8 cellular contexts compared by ENCODE assay signal in genomic region chr7:55963584-55964168, GRCh38. TPM values are rescaled to one million over a fixed set of nuclear protein-coding genes. Genes with fewer than 3 reads are reported as not detected.
DNase-seq lines count a peak whose midpoint lies in the region; ATAC-seq, FAIRE-seq and TF ChIP-seq lines count a peak whose summit lies in the region.

No MANE protein-coding gene starts in this region.

- no peak for FAIRE-seq in urothelium cell line (lab: Jason Lieb, UNC)

- peaks cover 9% of the 10 kb centered on the region for H3K27me3 Mint-ChIP-seq in neural crest cell (ENCODE audit: low read depth)

- H3K4me3 Mint-ChIP-seq in neural crest cell = peak overlapping the region; percentile 79

- no peaks in the 10 kb centered on the region; the same call in 1 of the 2 replicates for H3F3A ChIP-seq in MM.1S (ENCODE audit: insufficient read depth, low read length)

- peaks cover 3% of the 10 kb centered on the region; the same call in 1 of the 2 replicates for H3K79me2 ChIP-seq in MM.1S (ENCODE audit: low read length)

- H3K4me2 ChIP-seq in MM.1S (ENCODE audit: low read depth, low read length) = peak overlapping the region; percentile 86

- H3K27ac Mint-ChIP-seq in neural crest cell (ENCODE audit: unreplicated experiment) = no peak overlapping the region

- no peaks in the 10 kb centered on the region for H3K9me3 ChIP-seq in MM.1S (replicated peaks; ENCODE audit: insufficient read depth, low read length)
- H3K9me3 ChIP-seq in mucosa of descending colon = no peaks in the 10 kb centered on the region

- no peaks in the 10 kb centered on the region for H4K20me1 ChIP-seq in MM.1S (ENCODE audit: insufficient read depth, low read length)

- H3K9ac ChIP-seq in MM.1S (ENCODE audit: low read length) = peak overlapping the region; percentile 51; the same call in 1 of the 2 replicates

- TF ChIP-seq CTCF in BJ (IDR thresholded peaks at IDR 0.05; ENCODE audit: insufficient read depth, low read depth, low read length) = no peak
- no peak for TF ChIP-seq CTCF in MM.1S (IDR thresholded peaks at IDR 0.05; ENCODE audit: low read length)
- no peak for TF ChIP-seq CTCF in dorsolateral prefrontal cortex (IDR thresholded peaks at IDR 0.05 in 54 of 56, conservative IDR thresholded peaks at IDR 0.05 in 2 of 56; ENCODE audit: low read depth in 1 of 56, partially characterized antibody in 56 of 56)
- no peak for TF ChIP-seq CTCF in neural crest cell (conservative IDR thresholded peaks at IDR 0.05)
- TF ChIP-seq CTCF in mucosa of descending colon (IDR thresholded peaks at IDR 0.05) = no peak

- ATAC-seq in mucosa of descending colon = no peak

- H3K4me1 Mint-ChIP-seq in neural crest cell = peaks cover 16% of the 10 kb centered on the region

- H3K4me1 ChIP-seq in MM.1S (ENCODE audit: low read length) (peaks cover 4% of the 10 kb centered on the region; the same call in 1 of the 2 replicates), mucosa of descending colon (ENCODE audit: low read depth) (no peaks in the 10 kb centered on the region)

- H3K36me3 ChIP-seq in BJ (ENCODE audit: control insufficient read depth, insufficient read depth, low read length) (0 out of 2 replicates have a peak, but pooled peaks cover 1% of the 10 kb centered on the region), MM.1S (replicated peaks; ENCODE audit: insufficient read depth, low read length) (no peaks in the 10 kb centered on the region), mucosa of descending colon (ENCODE audit: low read depth) (no peaks in the 10 kb centered on the region)

- H3K4me3 ChIP-seq in BJ (ENCODE audit: low read depth, low read length) (peak overlapping the region; percentile 44), MM.1S (ENCODE audit: low read length) (peak overlapping the region; percentile 50; the same call in 1 of the 2 replicates), dorsolateral prefrontal cortex (peak overlapping the region; percentile 26 to 86 (median 70)), mucosa of descending colon (no peak overlapping the region)

- no peaks in the 10 kb centered on the region for H3K9me3 Mint-ChIP-seq in neural crest cell

- H2AFZ ChIP-seq in MM.1S (ENCODE audit: low read length) = peak overlapping the region; percentile 82

- POLR2A ChIA-PET in BJ (lab: Charles Lee) = interaction anchor here (0.6 kb wide), 1 partner anchor 100 kb away, joined by 3 read pairs; the partner anchor contains the start of gene SUMF2

- intact Hi-C loops in dorsolateral prefrontal cortex (cut with DNase I) = loop anchor here (2.0 to 10.0 kb wide), 5 partner anchors 47 to 321 kb away; partner anchors contain the start of genes ZNF713 (in 2 of the 2), CCT6A (in 1 of the 2) and PSPH (in 1 of the 2)
- intact Hi-C loops in mucosa of descending colon (cut with DNase I, micrococcal nuclease) = no loop called here

- no peak for DNase-seq in BJ (ENCODE audit: low read depth)
- no peak for DNase-seq in MM.1S
- no peak for DNase-seq in dorsolateral prefrontal cortex
- no peak for DNase-seq in neural crest cell (ENCODE audit: low read depth, low spot score)
- DNase-seq in activated CD8-positive, alpha-beta memory T cell treated with anti-CD3 and anti-CD28 coated beads for 24 hours = no peak
- DNase-seq in urothelium cell line (ENCODE audit: low spot score) = no peak
- no peak for DNase-seq in T1000 (lab: John Stamatoyannopoulos, UW)
- no peak for DNase-seq in mucosa of descending colon

- CTCF ChIA-PET in BJ (lab: Yijun Ruan, JAX) = interaction anchor here (0.6 to 1.9 kb wide), 18 partner anchors 9 to 979 kb away, joined by 3 to 26 read pairs (median 3); partner anchors contain the start of gene PSPH

- H3K27me3 ChIP-seq in BJ (ENCODE audit: control insufficient read depth, insufficient read depth, low read length) (no peaks in the 10 kb centered on the region), MM.1S (replicated peaks; ENCODE audit: insufficient read depth, low read length) (no peaks in the 10 kb centered on the region), dorsolateral prefrontal cortex (no peaks in the 10 kb centered on the region)

- no peaks in the 10 kb centered on the region for H3K9me2 ChIP-seq in MM.1S (replicated peaks; ENCODE audit: insufficient read depth, low read length)

- H3K27ac ChIP-seq in MM.1S (ENCODE audit: low read length) (no peak overlapping the region), dorsolateral prefrontal cortex (peak overlapping the region in 58 of 59 donors; percentile 59 to 97 (median 90))

- peaks cover 3% of the 10 kb centered on the region for H3K36me3 Mint-ChIP-seq in neural crest cell (ENCODE audit: low read depth)

RNA-seq across cellular contexts. Expression of gene NIPSNAP2, which starts 0.7 kb away (rescaled TPM):
- 31.1 and 53.6 TPM in 2 replicates for polyA plus RNA-seq in BJ (2011; rRNA removed)
- 13.0 and 13.1 TPM in 2 replicates for polyA minus RNA-seq in BJ (2011; rRNA and poly(A)+ RNA removed)
- total RNA-seq in dorsolateral prefrontal cortex = 100 to 1,000 TPM in 1 of 120 experiments, 10 to 100 TPM in 119; 39.1 to 106 (median 67.7) TPM
- total RNA-seq in neural crest cell = 51.2 and 54.3 TPM in 2 replicates
- 100 to 1,000 TPM in 1 of 3 donors, 10 to 100 TPM in 2; 59.4 to 101 (median 60.8) TPM for total RNA-seq in mucosa of descending colon

RNA-seq across cellular contexts. Expression of gene MRPS17, which starts 12.0 kb away (rescaled TPM):
- 8.5 and 13.6 TPM in 2 replicates for polyA plus RNA-seq in BJ (2011; rRNA removed)
- polyA minus RNA-seq in BJ (2011; rRNA and poly(A)+ RNA removed) = 3.4 TPM in 2 replicates
- 10 to 100 TPM in 119 of 120 experiments, 1 to 10 TPM in 1; 5.8 to 24.3 (median 17.4) TPM for total RNA-seq in dorsolateral prefrontal cortex
- total RNA-seq in neural crest cell = 20.3 and 22.5 TPM in 2 replicates
- 10 to 100 TPM; 11.5 to 14.3 (median 11.5) TPM for total RNA-seq in mucosa of descending colon

Comparison
In these comparisons a context has a peak if more than half of its experiments do, and no peak if none do; other contexts are left out.
1. intact Hi-C loops: an anchor here in dorsolateral prefrontal cortex (2.0 to 10.0 kb wide); none called in mucosa of descending colon.